Comparison of ENCODE assay signal across 27 cellular contexts in genomic region chr13:88761145-88761544, GRCh38.
"Had no signal": no experiment of that assay in that cellular context is flagged by ENCODE, and none has a peak within 500 bp of the region (broad histone marks: within the 10 kb centered on the region; RNA-seq: fewer than 3 reads in every experiment).

No MANE protein-coding gene starts in this region.

- H3K36me3 Mint-ChIP-seq: activated naive CD8-positive, alpha-beta T cell; memory B cell; naive B cell; type B pancreatic cell had no signal

- H3K4me1 ChIP-seq: adrenal gland, spleen had no signal

- DNase-seq: activated B cell treated with CpG ODN at 0.5 μM for 24 hours; activated CD4-positive, alpha-beta T cell treated with anti-CD3 and anti-CD28 coated beads for 36 hours; activated CD4-positive, alpha-beta T cell treated with anti-CD3 and anti-CD28 coated beads, Interleukin-2, amount 50 U/mL, for 4 hours; activated CD8-positive, alpha-beta memory T cell treated with anti-CD3 and anti-CD28 coated beads for 24 hours; activated CD8-positive, alpha-beta memory T cell treated with anti-CD3 and anti-CD28 coated beads, Interleukin-2, amount 50 U/mL, for 4 hours; activated naive CD4-positive, alpha-beta T cell; activated T-cell treated with anti-CD3 and anti-CD28 coated beads, Interleukin-2, amount 50 U/mL, for 24 hours; adrenal gland; central memory CD4-positive, alpha-beta T cell; dermis blood vessel endothelial cell; effector CD8-positive, alpha-beta T cell; foreskin melanocyte; glutamatergic neuron; hypothalamus; left colon; naive B cell; retina; spleen; stimulated activated CD4-positive, alpha-beta T cell treated with anti-CD3 and anti-CD28 coated beads, Interleukin-4, amount 100 ng/mL, for 1 hour; stimulated activated naive CD4-positive, alpha-beta T cell; T-helper 9 cell had no signal

- ATAC-seq: activated CD4-positive, alpha-beta T cell treated with anti-CD3 and anti-CD28 coated beads for 36 hours; activated T-helper 17 cell treated with anti-CD3 and anti-CD28 coated beads, Interleukin-2, amount 50 U/mL, for 72 hours; esophagus mucosa; left colon had no signal

- H3K27me3 ChIP-seq: adrenal gland, spleen had no signal

- H3K27ac ChIP-seq: adrenal gland, spleen, thoracic aorta had no signal

- H3K27ac Mint-ChIP-seq: activated B cell treated with CpG ODN at 0.5 μM for 24 hours; activated CD4-positive, alpha-beta T cell treated with anti-CD3 and anti-CD28 coated beads for 36 hours; activated naive CD8-positive, alpha-beta T cell; activated T-cell treated with anti-CD3 and anti-CD28 coated beads, Interleukin-2, amount 50 U/mL, for 24 hours; activated T-helper 17 cell treated with anti-CD3 and anti-CD28 coated beads, Interleukin-2, amount 50 U/mL, for 72 hours; memory B cell; naive B cell; type B pancreatic cell had no signal

- H3K4me3 ChIP-seq: adrenal gland, spleen, thoracic aorta had no signal

- H3K4me1 Mint-ChIP-seq: activated B cell treated with CpG ODN at 0.5 μM for 24 hours; activated CD4-positive, alpha-beta T cell treated with anti-CD3 and anti-CD28 coated beads for 36 hours; activated T-helper 17 cell treated with anti-CD3 and anti-CD28 coated beads, Interleukin-2, amount 50 U/mL, for 72 hours; memory B cell; naive B cell had no signal

- H3K4me3 Mint-ChIP-seq: activated B cell treated with CpG ODN at 0.5 μM for 24 hours; activated CD4-positive, alpha-beta T cell treated with anti-CD3 and anti-CD28 coated beads for 36 hours; activated naive CD8-positive, alpha-beta T cell; activated T-cell treated with anti-CD3 and anti-CD28 coated beads, Interleukin-2, amount 50 U/mL, for 24 hours; activated T-helper 17 cell treated with anti-CD3 and anti-CD28 coated beads, Interleukin-2, amount 50 U/mL, for 72 hours; memory B cell; naive B cell; type B pancreatic cell had no signal

- H3K9me3 ChIP-seq: thoracic aorta had no signal

- H3K36me3 ChIP-seq: adrenal gland, spleen, thoracic aorta had no signal

- H3K27me3 Mint-ChIP-seq: activated B cell treated with CpG ODN at 0.5 μM for 24 hours; activated CD4-positive, alpha-beta T cell treated with anti-CD3 and anti-CD28 coated beads for 36 hours; activated naive CD8-positive, alpha-beta T cell; activated T-cell treated with anti-CD3 and anti-CD28 coated beads, Interleukin-2, amount 50 U/mL, for 24 hours; activated T-helper 17 cell treated with anti-CD3 and anti-CD28 coated beads, Interleukin-2, amount 50 U/mL, for 72 hours; memory B cell; naive B cell; type B pancreatic cell had no signal
